Comparison of ENCODE assay signal across 19 cellular contexts in the genomic region with DNA sequence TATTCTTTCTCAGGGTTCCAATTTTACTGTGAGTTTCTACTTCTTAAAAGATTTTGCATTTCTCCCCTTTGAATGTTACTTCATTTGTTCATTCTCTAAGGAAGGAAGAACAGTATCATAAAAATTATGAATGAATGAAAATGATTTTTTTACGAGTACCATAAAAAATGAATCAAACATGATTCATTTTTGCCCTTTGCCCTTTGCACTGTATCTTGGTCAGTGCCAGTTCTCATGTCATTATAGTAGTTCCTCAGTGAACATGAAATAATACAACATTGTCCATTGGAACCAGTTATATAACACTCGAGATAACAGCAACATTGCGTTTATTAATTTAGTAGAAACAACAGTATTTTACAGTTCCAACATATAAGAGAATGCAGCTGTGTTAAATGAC. TPM values are rescaled to one million over a fixed set of nuclear protein-coding genes. Genes with fewer than 3 reads are reported as not detected.
"Had no signal": no experiment of that assay in that cellular context is flagged by ENCODE, and none has a peak within 500 bp of the region (broad histone marks: within the 10 kb centered on the region; RNA-seq: fewer than 3 reads in every experiment).

No MANE protein-coding gene starts in this region.

- FAIRE-seq: colon had no signal

- ATAC-seq: heart left ventricle; left lobe of liver; natural killer cell treated with Interleukin-12 subunit alpha and Interleukin-12 subunit beta and Interleukin-15 and Interleukin-18, amount 100 ng/mL, for 72 hours; stimulated activated naive B cell treated with anti-CD40 and anti-IgM and Interleukin-4, amounts not matched to agents 10 μg/mL and 1 μg/mL and 100 μg/mL, for 72 hours; stimulated activated naive CD8-positive, alpha-beta T cell treated with anti-CD3 and anti-CD28 coated beads, Interleukin-15, amount 100 ng/mL, for 72 hours; upper lobe of right lung had no signal

- H3K36me3 ChIP-seq: neural progenitor cell, ovary, tibial nerve, upper lobe of right lung, vagina had no signal

- H3K4me3 ChIP-seq: heart left ventricle, neural progenitor cell, ovary, testis, tibial nerve, upper lobe of right lung, vagina had no signal

- H3K9me3 ChIP-seq: heart left ventricle, ovary, testis, tibial nerve, upper lobe of right lung, vagina had no signal

- DNase-seq: foreskin melanocyte; heart left ventricle; hippocampal formation; kidney glomerular epithelial cell; nucleus accumbens; ovary; right cardiac atrium; stimulated activated CD4-positive, alpha-beta T cell treated with anti-CD3 and anti-CD28 coated beads, Interleukin-4, amount 100 ng/mL, for 24 hours; stimulated activated naive B cell treated with anti-CD40 and anti-IgM and Interleukin-4, amounts not matched to agents 10 μg/mL and 1 μg/mL and 100 μg/mL, for 72 hours; stimulated activated naive CD8-positive, alpha-beta T cell treated with anti-CD3 and anti-CD28 coated beads, Interleukin-15, amount 100 ng/mL, for 72 hours; testis; upper lobe of right lung had no signal

- H3K4me1 ChIP-seq: neural progenitor cell, testis, tibial nerve, upper lobe of right lung, vagina had no signal

- H3K27me3 ChIP-seq: neural progenitor cell, ovary, testis, tibial nerve, upper lobe of right lung, vagina had no signal

- H3K27ac ChIP-seq: neural progenitor cell, ovary, testis, tibial nerve, upper lobe of right lung, vagina had no signal

RNA-seq across cellular contexts. Expression of gene FLT1, which starts 28.8 kb away (rescaled TPM):
- total RNA-seq: myocyte had no signal
